ENCODE assay signal across 1 cellular context in the genomic region with DNA sequence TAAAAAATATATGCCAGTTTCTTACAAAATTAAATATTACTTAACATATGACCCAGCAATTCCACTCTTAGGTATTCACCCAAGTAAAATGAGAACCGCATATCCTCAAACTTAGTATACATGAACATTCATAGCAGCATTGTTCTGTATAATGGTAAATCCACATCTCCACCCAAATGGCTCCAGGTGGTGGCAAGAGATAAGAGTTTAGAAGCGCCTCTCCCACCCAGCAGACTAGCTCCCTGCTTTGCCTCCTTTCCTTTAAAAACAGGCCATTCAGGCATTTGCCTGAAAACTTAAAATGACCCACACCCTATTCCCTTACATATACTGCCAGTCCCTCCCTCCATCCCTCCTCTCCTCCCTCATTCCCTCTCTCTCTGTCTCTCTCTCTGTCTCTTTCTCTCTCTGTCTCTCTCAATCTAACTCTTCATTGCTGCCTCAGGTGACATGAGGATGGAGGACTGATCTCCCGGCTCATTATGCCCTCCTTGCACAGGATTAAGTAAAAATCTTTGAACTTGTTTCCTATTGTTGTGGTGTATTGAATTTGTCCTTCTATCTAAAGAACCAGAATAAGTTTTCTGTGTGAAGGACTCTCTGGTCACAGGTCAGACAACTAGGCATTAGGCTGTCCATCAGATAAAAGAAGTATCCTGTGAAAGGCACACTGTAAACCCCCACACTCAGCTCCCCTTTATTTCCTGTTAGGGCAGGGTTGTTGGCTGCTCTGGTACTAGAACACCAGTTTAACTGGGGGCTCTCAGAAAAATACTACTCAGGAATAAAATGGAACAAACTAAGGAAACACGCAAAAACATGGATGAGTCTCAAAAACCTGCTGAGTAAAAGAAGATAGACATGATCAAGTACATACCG.
TF ChIP-seq lines count a peak whose summit lies in the region.

No MANE protein-coding gene starts in this region.

TF ChIP-seq in K562, 482 proteins besides CTCF, POLR2A, EP300 and RAD21 (continued from another document and continues in another):
- TF ChIP-seq RBM22 (IDR thresholded peaks at IDR 0.05; ENCODE audit: low read depth, low read length, poor library complexity, severe bottlenecking) (no peak), HSF4 (CRISPR knock-in tag; IDR thresholded peaks at IDR 0.05; ENCODE audit: borderline replicate concordance) (no peak), SIN3B (IDR thresholded peaks at IDR 0.05; ENCODE audit: low read depth) (no peak), BRD4 (IDR thresholded peaks at IDR 0.05) (no peak), TRIM28 (IDR thresholded peaks at IDR 0.05) (0 out of 2 replicates have a peak, but pooled peaks have one; percentile 74), MYNN (IDR thresholded peaks at IDR 0.05) (no peak), MYNN (CRISPR knock-in tag; IDR thresholded peaks at IDR 0.05) (no peak), BCLAF1 (IDR thresholded peaks at IDR 0.05; ENCODE audit: borderline replicate concordance in 1 of 2, control insufficient read depth in 1 of 2, low read depth in 2 of 2, low read length in 1 of 2) (no peak), RBM15 (IDR thresholded peaks at IDR 0.05; ENCODE audit: insufficient read depth, low read length) (no peak), TSC22D4 (tag; IDR thresholded peaks at IDR 0.05) (no peak), FUS (optimal IDR thresholded peaks at IDR 0.05; ENCODE audit: low read depth, low read length) (no peak), KDM5B (IDR thresholded peaks at IDR 0.05; ENCODE audit: insufficient replicate concordance, low read depth, low read length) (no peak), SMAD1 (IDR thresholded peaks at IDR 0.05; ENCODE audit: low read depth, low read length, partially characterized antibody) (peak; percentile 52), ZBTB40 (IDR thresholded peaks at IDR 0.05) (no peak), ZBTB40 (CRISPR knock-in tag; IDR thresholded peaks at IDR 0.05) (no peak), POLR3A (IDR thresholded peaks at IDR 0.05; ENCODE audit: borderline replicate concordance, extremely low read depth, insufficient read depth, insufficient read length) (no peak), TAF7 (tag; IDR thresholded peaks at IDR 0.05) (no peak), TBL1XR1 (IDR thresholded peaks at IDR 0.05; ENCODE audit: low read length in 2 of 2) (peak in 1 of 2 experiments; percentile 90; a peak in 3 of 4 replicates), TCF7 (IDR thresholded peaks at IDR 0.05; ENCODE audit: borderline replicate concordance) (no peak), ZNF224 (CRISPR knock-in tag; IDR thresholded peaks at IDR 0.05) (no peak), XRCC4 (IDR thresholded peaks at IDR 0.05; ENCODE audit: extremely low read depth, insufficient read depth, insufficient read length) (no peak), MCM5 (IDR thresholded peaks at IDR 0.05; ENCODE audit: low read depth) (no peak), NFRKB (IDR thresholded peaks at IDR 0.05; ENCODE audit: low read depth) (peak; percentile 84; the same call in 1 of the 2 replicates), NCOA2 (IDR thresholded peaks at IDR 0.05; ENCODE audit: partially characterized antibody in 2 of 2) (peak in 1 of 2 experiments; percentile 67)
- TF ChIP-seq, protein P1, sequence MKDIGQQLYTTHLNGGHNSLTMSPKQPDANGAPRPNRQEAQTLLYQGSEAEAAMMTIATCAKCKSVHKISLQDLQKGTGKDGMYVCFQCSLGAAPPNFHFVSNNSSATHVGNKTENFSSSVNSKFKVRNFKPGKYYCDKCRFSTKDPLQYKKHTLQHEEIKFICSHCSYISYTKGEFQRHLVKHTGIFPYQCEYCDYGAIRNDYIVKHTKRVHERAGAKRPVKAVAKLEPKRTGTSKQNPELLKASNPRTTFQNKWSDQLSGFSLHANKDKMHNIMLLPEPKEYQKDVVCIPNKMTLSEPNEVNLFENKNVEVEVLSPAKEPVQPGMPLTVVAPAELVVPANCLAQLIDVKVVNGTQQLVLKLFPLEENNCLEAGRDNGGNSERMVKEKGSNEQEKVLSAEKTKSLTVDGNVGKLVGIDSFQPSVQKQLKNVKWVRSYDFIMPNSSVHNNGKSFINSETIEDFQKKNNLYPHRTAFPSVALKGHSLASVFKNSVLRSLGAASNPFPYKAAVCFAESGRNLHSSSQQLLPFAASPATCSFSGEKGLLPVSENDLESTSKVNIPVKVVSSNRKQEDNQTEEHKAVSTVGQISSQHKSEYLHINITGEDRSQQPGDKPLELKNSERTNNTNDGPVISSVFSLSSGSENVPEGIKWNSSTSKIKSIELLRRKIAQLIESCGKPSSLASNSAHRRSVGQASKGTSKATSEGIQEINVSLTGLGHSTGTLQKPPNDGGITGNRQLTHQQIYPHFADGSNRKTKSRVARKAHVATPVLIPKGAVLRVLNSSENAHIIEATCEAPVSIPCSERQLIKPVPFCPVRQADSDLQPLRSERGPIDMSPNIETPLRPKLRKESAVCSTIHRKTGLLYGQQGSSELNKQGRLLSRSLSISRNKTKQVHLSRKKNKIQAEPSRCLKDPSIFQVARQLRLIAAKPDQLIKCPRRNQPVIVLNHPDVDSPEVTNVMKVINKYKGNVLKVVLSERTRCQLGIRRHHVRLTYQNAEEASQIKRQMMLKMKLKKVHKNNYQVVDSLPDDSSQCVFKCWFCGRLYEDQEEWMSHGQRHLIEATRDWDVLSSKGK (CRISPR knock-in tag; IDR thresholded peaks at IDR 0.05) = no peak
- TF ChIP-seq, protein P2, sequence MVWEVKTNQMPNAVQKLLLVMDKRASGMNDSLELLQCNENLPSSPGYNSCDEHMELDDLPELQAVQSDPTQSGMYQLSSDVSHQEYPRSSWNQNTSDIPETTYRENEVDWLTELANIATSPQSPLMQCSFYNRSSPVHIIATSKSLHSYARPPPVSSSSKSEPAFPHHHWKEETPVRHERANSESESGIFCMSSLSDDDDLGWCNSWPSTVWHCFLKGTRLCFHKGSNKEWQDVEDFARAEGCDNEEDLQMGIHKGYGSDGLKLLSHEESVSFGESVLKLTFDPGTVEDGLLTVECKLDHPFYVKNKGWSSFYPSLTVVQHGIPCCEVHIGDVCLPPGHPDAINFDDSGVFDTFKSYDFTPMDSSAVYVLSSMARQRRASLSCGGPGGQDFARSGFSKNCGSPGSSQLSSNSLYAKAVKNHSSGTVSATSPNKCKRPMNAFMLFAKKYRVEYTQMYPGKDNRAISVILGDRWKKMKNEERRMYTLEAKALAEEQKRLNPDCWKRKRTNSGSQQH (CRISPR knock-in tag; IDR thresholded peaks at IDR 0.05) = peak; percentile 36; the same call in 1 of the 2 replicates
- TF ChIP-seq, protein P3, sequence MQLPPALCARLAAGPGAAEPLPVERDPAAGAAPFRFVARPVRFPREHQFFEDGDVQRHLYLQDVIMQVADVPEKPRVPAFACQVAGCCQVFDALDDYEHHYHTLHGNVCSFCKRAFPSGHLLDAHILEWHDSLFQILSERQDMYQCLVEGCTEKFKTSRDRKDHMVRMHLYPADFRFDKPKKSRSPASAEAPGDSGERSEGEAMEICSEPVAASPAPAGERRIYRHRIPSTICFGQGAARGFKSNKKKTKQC (CRISPR knock-in tag; IDR thresholded peaks at IDR 0.05) = no peak
- TF ChIP-seq, protein P4, sequence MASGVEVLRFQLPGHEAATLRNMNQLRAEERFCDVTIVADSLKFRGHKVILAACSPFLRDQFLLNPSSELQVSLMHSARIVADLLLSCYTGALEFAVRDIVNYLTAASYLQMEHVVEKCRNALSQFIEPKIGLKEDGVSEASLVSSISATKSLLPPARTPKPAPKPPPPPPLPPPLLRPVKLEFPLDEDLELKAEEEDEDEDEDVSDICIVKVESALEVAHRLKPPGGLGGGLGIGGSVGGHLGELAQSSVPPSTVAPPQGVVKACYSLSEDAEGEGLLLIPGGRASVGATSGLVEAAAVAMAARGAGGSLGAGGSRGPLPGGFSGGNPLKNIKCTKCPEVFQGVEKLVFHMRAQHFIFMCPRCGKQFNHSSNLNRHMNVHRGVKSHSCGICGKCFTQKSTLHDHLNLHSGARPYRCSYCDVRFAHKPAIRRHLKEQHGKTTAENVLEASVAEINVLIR (CRISPR knock-in tag; IDR thresholded peaks at IDR 0.05) = no peak
